In genomic region chr2:190891370-190891769, GRCh38 we compare ENCODE assay signal across 11 cellular contexts. TPM values are rescaled to one million over a fixed set of nuclear protein-coding genes. Genes with fewer than 3 reads are reported as not detected.
DNase-seq lines count a peak whose midpoint lies in the region; ATAC-seq and TF ChIP-seq lines count a peak whose summit lies in the region.
"Had no signal": no experiment of that assay in that cellular context is flagged by ENCODE, and none has a peak within 500 bp of the region (broad histone marks: within the 10 kb centered on the region; RNA-seq: fewer than 3 reads in every experiment).

No MANE protein-coding gene starts in this region.

- H3K4me3 Mint-ChIP-seq in activated T-cell treated with anti-CD3 and anti-CD28 coated beads, Interleukin-2, amount 50 U/mL, for 24 hours: no peak overlapping the region

- H3K27me3 ChIP-seq in spleen (replicated peaks in 1 of 7) (no peaks in the 10 kb centered on the region), H7 (ENCODE audit: control insufficient read depth, insufficient read depth, low read length) (no peaks in the 10 kb centered on the region)
- H3K27me3 ChIP-seq: gastroesophageal sphincter had no signal

- no peaks in the 10 kb centered on the region for H3K27me3 Mint-ChIP-seq in activated T-cell treated with anti-CD3 and anti-CD28 coated beads, Interleukin-2, amount 50 U/mL, for 24 hours

- TF ChIP-seq CTCF in spleen (IDR thresholded peaks at IDR 0.05 in 8 of 11, conservative IDR thresholded peaks at IDR 0.05 in 3 of 11): no peak

- H3K36me3 ChIP-seq in spleen (peaks cover 0 to 28% (median 10%) of the 10 kb centered on the region in 6 donors), H7 (replicated peaks; ENCODE audit: control insufficient read depth, insufficient read depth, low read length) (peaks cover 3% of the 10 kb centered on the region)

- peak overlapping the region in 5 of 8 donors; percentile 2 to 47 (median 26) for H3K27ac ChIP-seq in spleen

- peak overlapping the region; percentile 44 for H3K27ac Mint-ChIP-seq in activated T-cell treated with anti-CD3 and anti-CD28 coated beads, Interleukin-2, amount 50 U/mL, for 24 hours

- H3K9me3 ChIP-seq in spleen: no peaks in the 10 kb centered on the region
- H3K9me3 ChIP-seq: gastroesophageal sphincter had no signal

- H3K4me3 ChIP-seq in spleen (no peak overlapping the region), H7 (ENCODE audit: insufficient read depth, low read depth, low read length) (no peak overlapping the region)
- H3K4me3 ChIP-seq: gastroesophageal sphincter had no signal

- H3K9me3 Mint-ChIP-seq in activated T-cell treated with anti-CD3 and anti-CD28 coated beads, Interleukin-2, amount 50 U/mL, for 24 hours: no peaks in the 10 kb centered on the region

- peak; percentile 35 for ATAC-seq in HG02763 (IDR thresholded peaks at IDR 0.05; ENCODE audit: unreplicated experiment)
- ATAC-seq: gastroesophageal sphincter, HCT116 had no signal

- intact Hi-C loops in spleen (cut with DNase I; ENCODE audit: low total_unique reads): no loop called here

- peaks cover 42 to 91% (median 84%) of the 10 kb centered on the region in 6 donors for H3K4me1 ChIP-seq in spleen

- DNase-seq in activated T-cell treated with anti-CD3 and anti-CD28 coated beads, Interleukin-2, amount 50 U/mL, for 24 hours: no peak
- DNase-seq in activated T-cell treated with anti-CD3 and anti-CD28 coated beads for 4 hours: no peak
- peak; percentile 74 for DNase-seq in OCI-M1 (lab: John Stamatoyannopoulos, UW)
- DNase-seq in spleen: no peak
- DNase-seq in DMS79 treated with DMSO at 0.1 percent for 48 hours (lab: John Stamatoyannopoulos, UW): no peak
- DNase-seq in H7: no peak
- no peak for DNase-seq in stimulated activated CD4-positive, alpha-beta T cell treated with anti-CD3 and anti-CD28 coated beads, Interleukin-1b, Interleukin-23, amount 100 ng/mL, for 48 hours
- DNase-seq: NCI-H774 had no signal

- H3K36me3 Mint-ChIP-seq in activated T-cell treated with anti-CD3 and anti-CD28 coated beads, Interleukin-2, amount 50 U/mL, for 24 hours (ENCODE audit: low read depth): peaks cover 90% of the 10 kb centered on the region

- TF ChIP-seq POLR2A in spleen (IDR thresholded peaks at IDR 0.05): no peak

- peaks cover 76% of the 10 kb centered on the region for H3K4me1 Mint-ChIP-seq in activated T-cell treated with anti-CD3 and anti-CD28 coated beads, Interleukin-2, amount 50 U/mL, for 24 hours (ENCODE audit: low read depth)

RNA-seq across cellular contexts. Expression of gene GLS, which starts 10.7 kb away (rescaled TPM):
- 100 to 1,000 TPM; 141 to 254 (median 211) TPM for total RNA-seq in spleen
- polyA plus RNA-seq in spleen: 10 to 100 TPM; 42.3 to 55.9 (median 43.6) TPM
- 94.0 and 99.7 TPM in 2 replicates for total RNA-seq in H7 (2014; rRNA removed; shearing (Covaris generic))
